ENCODE assay signal across 18 cellular contexts in the genomic region with DNA sequence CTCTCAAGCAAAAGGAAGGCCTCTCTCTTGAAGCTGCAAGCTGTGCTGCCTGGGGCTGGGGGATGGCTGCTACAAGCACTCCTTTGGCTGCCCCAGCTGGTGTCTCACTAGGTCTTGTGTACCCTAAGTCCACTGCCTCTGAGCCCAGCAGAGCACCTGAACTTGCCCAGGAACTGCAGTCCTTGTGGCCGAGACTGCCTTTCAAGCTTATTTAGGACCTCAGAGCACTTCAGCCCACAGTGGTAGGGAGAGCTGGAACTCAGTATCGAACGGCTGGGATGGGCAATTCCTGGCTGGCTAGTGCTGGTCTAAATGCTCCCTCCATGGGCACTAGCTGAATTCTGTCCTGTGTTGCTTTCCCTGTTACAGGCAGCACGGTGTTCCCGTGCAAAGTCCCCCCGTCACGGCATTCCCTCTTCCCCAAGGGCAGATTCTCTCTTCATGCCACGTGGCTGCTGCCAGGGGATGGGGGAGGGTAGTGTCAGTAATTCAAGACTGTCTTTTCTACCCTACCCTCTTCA. TPM values are rescaled to one million over a fixed set of nuclear protein-coding genes. Genes with fewer than 3 reads are reported as not detected.
DNase-seq lines count a peak whose midpoint lies in the region; ATAC-seq, FAIRE-seq and TF ChIP-seq lines count a peak whose summit lies in the region.
"Had no signal": no experiment of that assay in that cellular context is flagged by ENCODE, and none has a peak within 500 bp of the region (broad histone marks: within the 10 kb centered on the region; RNA-seq: fewer than 3 reads in every experiment).

No MANE protein-coding gene starts in this region.

- TF ChIP-seq RAD21 in K562 (CRISPR knock-in tag; conservative IDR thresholded peaks at IDR 0.05 in 1 of 2, IDR thresholded peaks at IDR 0.05 in 1 of 2) = no peak

- H4K20me1 ChIP-seq in K562 (replicated peaks; ENCODE audit: control insufficient read depth, insufficient read depth, low read length) (no peaks in the 10 kb centered on the region), MM.1S (ENCODE audit: insufficient read depth, low read length) (no peaks in the 10 kb centered on the region)

- FAIRE-seq in K562 (lab: Jason Lieb, UNC) = no peak
- FAIRE-seq: GM12878, GM19239 had no signal

- H3K4me3 ChIP-seq in heart right ventricle (no peak overlapping the region), right atrium auricular region (no peak overlapping the region), K562 (no peak overlapping the region), muscle layer of colon (ENCODE audit: low read depth in 1 of 2, low read length in 2 of 2) (no peak overlapping the region), MM.1S (ENCODE audit: low read length) (no peak overlapping the region)
- H3K4me3 ChIP-seq: GM12878, PC-9 had no signal

- no peaks in the 10 kb centered on the region for H3F3A ChIP-seq in MM.1S (ENCODE audit: insufficient read depth, low read length)

- H3K27me3 ChIP-seq in heart right ventricle = no peaks in the 10 kb centered on the region
- no peaks in the 10 kb centered on the region for H3K27me3 ChIP-seq in right atrium auricular region
- H3K27me3 ChIP-seq in K562 (ENCODE audit: control insufficient read depth in 2 of 2, insufficient read depth in 2 of 2, low read length in 2 of 2) = peaks cover 14 to 22% of the 10 kb centered on the region in 2 experiments; a peak in 4 of 5 replicates
- H3K27me3 ChIP-seq in muscle layer of colon (ENCODE audit: control insufficient read depth in 1 of 2, insufficient read depth in 2 of 2, low read length in 2 of 2) = no peaks in the 10 kb centered on the region
- H3K27me3 ChIP-seq in MM.1S (replicated peaks; ENCODE audit: insufficient read depth, low read length) = no peaks in the 10 kb centered on the region

- POLR2A ChIA-PET in K562 (lab: Yijun Ruan, JAX) = interaction anchor here (0.6 kb wide), 1 partner anchor 852 kb away, joined by 3 read pairs; no protein-coding TSS in a partner anchor

- DNase-seq in heart right ventricle = no peak
- no peak for DNase-seq in right atrium auricular region (ENCODE audit: low spot score)
- no peak for DNase-seq in K562 (ENCODE audit: extremely low read depth in 1 of 4, low spot score in 3 of 4)
- no peak for DNase-seq in type B pancreatic cell (ENCODE audit: extremely low spot score, unreplicated experiment)
- DNase-seq in MM.1S = no peak
- DNase-seq in HPDE6-E6E7 (ENCODE audit: extremely low spot score) = no peak
- no peak for DNase-seq in HuH-7 (ENCODE audit: low spot score)
- DNase-seq: AML-193, Caco-2, NCI-H1105 treated with DMSO at 0.1 percent for 48 hours, NCI-H187 treated with DMSO at 0.1 percent for 48 hours, NCI-H446, NCI-H774, PC-9 had no signal

- peaks cover 11% of the 10 kb centered on the region for H3K4me1 Mint-ChIP-seq in type B pancreatic cell (ENCODE audit: unreplicated experiment)

- H3K4me2 ChIP-seq in K562 (ENCODE audit: insufficient read depth, low read length) (no peak overlapping the region), MM.1S (ENCODE audit: low read depth, low read length) (no peak overlapping the region)
- H3K4me2 ChIP-seq: PC-9 had no signal

- TF ChIP-seq EP300 in K562 (IDR thresholded peaks at IDR 0.05; ENCODE audit: low read length) = no peak

- peak overlapping the region; percentile 29 for H3K27ac Mint-ChIP-seq in type B pancreatic cell

- in situ Hi-C loops in K562 (cut with MboI) = no loop called here

- 0 out of 4 replicates have a peak overlapping the region, but pooled peaks of 1 of the 2 experiments have one; percentile 39 for H3K9ac ChIP-seq in K562 (ENCODE audit: insufficient read depth in 1 of 2, low read depth in 2 of 2, low read length in 2 of 2)
- no peak overlapping the region for H3K9ac ChIP-seq in muscle layer of colon (ENCODE audit: low read length)
- no peak overlapping the region for H3K9ac ChIP-seq in MM.1S (ENCODE audit: low read length)

- no peaks in the 10 kb centered on the region for H3K27me3 Mint-ChIP-seq in type B pancreatic cell

- BruUV-seq in K562 (replicated peaks; lab: Mats Ljungman, UMichigan) = no TSS peak

- H3K79me2 ChIP-seq in K562 (ENCODE audit: control insufficient read depth, insufficient read depth, low read length) (no peaks in the 10 kb centered on the region), MM.1S (ENCODE audit: low read length) (no peaks in the 10 kb centered on the region)

- TF ChIP-seq POLR2A in K562 (conservative IDR thresholded peaks at IDR 0.05) = no peak

- CTCF ChIA-PET in K562 (lab: Yijun Ruan, JAX; ENCODE audit: low intra/inter-chr PET ratio) = no interaction called here

- WGBS in heart right ventricle, 2 donors = 70% methylated on average over 8 of the region's 8 CpGs
- 11% methylated on average over 8 of the region's 8 CpGs for WGBS in K562 (ENCODE audit: insufficient coverage, low coverage, missing lambda C conversion rate)

- H2AFZ ChIP-seq in K562 (ENCODE audit: low read depth, low read length) (0 out of 2 replicates have a peak overlapping the region, but pooled peaks have one; percentile 12), MM.1S (ENCODE audit: low read length) (no peak overlapping the region)
- H2AFZ ChIP-seq: PC-9 had no signal

- peaks cover 11% of the 10 kb centered on the region for H3K9me3 Mint-ChIP-seq in type B pancreatic cell

- intact Hi-C loops in heart right ventricle (cut with DNase I) (no loop called here), K562 (cut with micrococcal nuclease) (loop anchor here (2.0 kb wide), 1 partner anchor 194 kb away; no protein-coding TSS in a partner anchor)

- no peaks in the 10 kb centered on the region for H3K9me1 ChIP-seq in K562 (ENCODE audit: control insufficient read depth, insufficient read depth, low read length)

- TF ChIP-seq CTCF in heart right ventricle (IDR thresholded peaks at IDR 0.05) = no peak
- no peak for TF ChIP-seq CTCF in right atrium auricular region (IDR thresholded peaks at IDR 0.05)
- no peak for TF ChIP-seq CTCF in K562 (IDR thresholded peaks at IDR 0.05 in 2 of 3, conservative IDR thresholded peaks at IDR 0.05 in 1 of 3; ENCODE audit: insufficient read depth in 2 of 3, low read depth in 1 of 3, low read length in 3 of 3)
- TF ChIP-seq CTCF in type B pancreatic cell (conservative IDR thresholded peaks at IDR 0.05) = no peak
- no peak for TF ChIP-seq CTCF in MM.1S (IDR thresholded peaks at IDR 0.05; ENCODE audit: low read length)

- no peaks in the 10 kb centered on the region for H3K36me3 Mint-ChIP-seq in type B pancreatic cell

- H3K4me1 ChIP-seq in heart right ventricle = no peaks in the 10 kb centered on the region
- H3K4me1 ChIP-seq in right atrium auricular region = no peaks in the 10 kb centered on the region
- H3K4me1 ChIP-seq in K562 (replicated peaks in 1 of 2; ENCODE audit: control insufficient read depth in 2 of 2, insufficient read depth in 2 of 2, low read length in 2 of 2) = no peaks in the 10 kb centered on the region
- H3K4me1 ChIP-seq in muscle layer of colon (ENCODE audit: insufficient read depth, low read length) = peaks cover 12% of the 10 kb centered on the region
- no peaks in the 10 kb centered on the region for H3K4me1 ChIP-seq in MM.1S (ENCODE audit: low read length)

- no peak overlapping the region for H3K4me3 Mint-ChIP-seq in type B pancreatic cell

- ATAC-seq in heart right ventricle (peak in 6 of 8 donors; percentile 39 to 88 (median 62)), K562 (peak; percentile 51)
- ATAC-seq: GM12878 had no signal

- H3K36me3 ChIP-seq in heart right ventricle = no peaks in the 10 kb centered on the region
- no peaks in the 10 kb centered on the region for H3K36me3 ChIP-seq in right atrium auricular region
- no peaks in the 10 kb centered on the region for H3K36me3 ChIP-seq in K562 (ENCODE audit: control insufficient read depth, insufficient read depth, low read length)
- no peaks in the 10 kb centered on the region for H3K36me3 ChIP-seq in muscle layer of colon (ENCODE audit: insufficient read depth, low read length)
- H3K36me3 ChIP-seq in MM.1S (replicated peaks; ENCODE audit: insufficient read depth, low read length) = no peaks in the 10 kb centered on the region

- H3K27ac ChIP-seq in heart right ventricle (no peak overlapping the region), right atrium auricular region (no peak overlapping the region), K562 (ENCODE audit: extremely low read depth, low read depth, low read length) (no peak overlapping the region), muscle layer of colon (ENCODE audit: low read depth, low read length) (peak overlapping the region; percentile 12), MM.1S (ENCODE audit: low read length) (no peak overlapping the region)
- H3K27ac ChIP-seq: PC-9 had no signal

- no peaks in the 10 kb centered on the region for H3K9me2 ChIP-seq in MM.1S (replicated peaks; ENCODE audit: insufficient read depth, low read length)

- peaks cover 0 to 20% (median 2%) of the 10 kb centered on the region in 11 donors for H3K9me3 ChIP-seq in heart right ventricle
- H3K9me3 ChIP-seq in right atrium auricular region = no peaks in the 10 kb centered on the region
- H3K9me3 ChIP-seq in K562 (replicated peaks; ENCODE audit: control insufficient read depth, insufficient read depth, low read depth, low read length) = no peaks in the 10 kb centered on the region; the same call in 1 of the 2 replicates
- H3K9me3 ChIP-seq in muscle layer of colon (ENCODE audit: low read length) = peaks cover under 1% of the 10 kb centered on the region
- no peaks in the 10 kb centered on the region for H3K9me3 ChIP-seq in MM.1S (replicated peaks; ENCODE audit: insufficient read depth, low read length)

RNA-seq across cellular contexts. Expression of a gene that starts 25.9 kb away (rescaled TPM):
- under 1 TPM in 2 of 10 donors, not detected in 8; 0.44 to 0.45 TPM for total RNA-seq in heart right ventricle
- polyA plus RNA-seq in heart right ventricle = under 1 TPM in 1 of 2 donors, not detected in 1; 0.06 TPM
- not detected for total RNA-seq in right atrium auricular region
- total RNA-seq in K562 (2011; cell fraction: chromatin; rRNA removed; ENCODE audit: low replicate concordance) = 0.51 and 0.72 TPM in 2 replicates
- 0.79 TPM in 1 of 2 replicates, not detected in the other for total RNA-seq in K562 (2011; cell fraction: nucleolus; rRNA removed)
- not detected in 2 replicates for total RNA-seq in K562 (2011; cell fraction: nucleoplasm; rRNA removed)
- 0.68 TPM in 1 of 2 replicates, not detected in the other for total RNA-seq in K562 (2014; rRNA removed)
- 0.22 and 0.38 TPM in 2 replicates for total RNA-seq in K562 (2014; rRNA removed; fragmentation: Illumina TruSeq; extraction: Trizol)
- total RNA-seq in K562 (2015; rRNA removed; fragmentation: Illumina TruSeq; extraction: Trizol) = not detected in 2 replicates
- not detected in 2 replicates for total RNA-seq in K562 (2021)
- not detected in 2 replicates for polyA plus RNA-seq in K562 (2011; rRNA removed)
- polyA plus RNA-seq in K562 (2011; cell fraction: cytosol; rRNA removed) = not detected in 2 replicates
- 0.24 TPM in 1 of 2 replicates, not detected in the other for polyA plus RNA-seq in K562 (2011; cell fraction: nucleus; rRNA removed)
- polyA plus RNA-seq in K562 (2012) = 0.26 TPM in 1 of 2 replicates, not detected in the other
- 0.10 TPM in 1 of 2 replicates, not detected in the other for polyA plus RNA-seq in K562 (2014; fragmentation: Illumina TruSeq; extraction: Trizol)
- polyA plus RNA-seq in K562 (2014; fragmentation: Nextera tagmentation; extraction: Ambion mirVana) = not detected
- polyA plus RNA-seq in K562 (2014; rRNA removed) = 0.28 TPM in 1 of 2 replicates, not detected in the other
- 0.33 and 0.39 TPM in 2 replicates for polyA minus RNA-seq in K562 (2011; rRNA and poly(A)+ RNA removed)
- polyA minus RNA-seq in K562 (2011; cell fraction: cytosol; rRNA and poly(A)+ RNA removed) = not detected in 2 replicates
- 0.44 TPM in 1 of 2 replicates, not detected in the other for polyA minus RNA-seq in K562 (2011; cell fraction: nucleus; rRNA and poly(A)+ RNA removed)
- 0.36 TPM in 1 of 2 replicates, not detected in the other for total RNA-seq in type B pancreatic cell (ENCODE audit: low replicate concordance)
- total RNA-seq: G401 had no signal

RNA-seq across cellular contexts. Expression of a gene that starts 47.1 kb away (rescaled TPM):
- total RNA-seq in heart right ventricle (100 to 1,000 TPM; 364 to 750 (median 453) TPM), right atrium auricular region (100 to 1,000 TPM; 435 to 481 TPM), K562 (2014; rRNA removed) (304 and 331 TPM in 2 replicates), K562 (2014; rRNA removed; fragmentation: Illumina TruSeq; extraction: Trizol) (656 and 729 TPM in 2 replicates), K562 (2015; rRNA removed; fragmentation: Illumina TruSeq; extraction: Trizol) (436 and 447 TPM in 2 replicates), K562 (2021) (357 and 363 TPM in 2 replicates), type B pancreatic cell (ENCODE audit: low replicate concordance) (463 and 627 TPM in 2 replicates)
- polyA plus RNA-seq in heart right ventricle (100 to 1,000 TPM; 362 to 367 TPM), K562 (2011; rRNA removed) (225 and 326 TPM in 2 replicates), K562 (2014; fragmentation: Illumina TruSeq; extraction: Trizol) (457 and 479 TPM in 2 replicates), K562 (2014; fragmentation: Nextera tagmentation; extraction: Ambion mirVana) (1,000 to 10,000 TPM; 1,257 to 1,855 TPM), K562 (2014; rRNA removed) (316 and 329 TPM in 2 replicates)
- total RNA-seq in K562 (2011; cell fraction: chromatin; rRNA removed; ENCODE audit: low replicate concordance) = 47.4 and 171 TPM in 2 replicates
- total RNA-seq in K562 (2011; cell fraction: nucleolus; rRNA removed) = 27.7 and 36.5 TPM in 2 replicates
- 119 and 209 TPM in 2 replicates for total RNA-seq in K562 (2011; cell fraction: nucleoplasm; rRNA removed)
- polyA plus RNA-seq in K562 (2011; cell fraction: cytosol; rRNA removed) = 55.4 and 201 TPM in 2 replicates
- 55.4 and 96.4 TPM in 2 replicates for polyA plus RNA-seq in K562 (2011; cell fraction: nucleus; rRNA removed)
- polyA plus RNA-seq in K562 (2012) = 409 and 511 TPM in 2 replicates
- 319 and 344 TPM in 2 replicates for polyA minus RNA-seq in K562 (2011; rRNA and poly(A)+ RNA removed)
- polyA minus RNA-seq in K562 (2011; cell fraction: cytosol; rRNA and poly(A)+ RNA removed) = 93.9 and 115 TPM in 2 replicates
- 54.7 and 100 TPM in 2 replicates for polyA minus RNA-seq in K562 (2011; cell fraction: nucleus; rRNA and poly(A)+ RNA removed)
